ENCODE assay signal across 8 cellular contexts in genomic region chr6:118800394-118801071, GRCh38.
A peak's percentile ranks its signal among the peaks of the same experiment; 100 is the strongest.
DNase-seq lines count a peak whose midpoint lies in the region; ATAC-seq and TF ChIP-seq lines count a peak whose summit lies in the region.

No MANE protein-coding gene starts in this region.

- TF ChIP-seq CTCF in C4-2B (conservative IDR thresholded peaks at IDR 0.05) (peak; percentile 85), left lung (IDR thresholded peaks at IDR 0.05) (peak; percentile 88 to 90)

- H3K36me3 ChIP-seq in left lung: no peaks in the 10 kb centered on the region

- peaks cover 15% of the 10 kb centered on the region for H3K9me3 Mint-ChIP-seq in activated CD4-positive, alpha-beta T cell treated with anti-CD3 and anti-CD28 coated beads, Interleukin-2, amount 10 ng/mL, durations not matched to agents 7 days and 5 days

- no peaks in the 10 kb centered on the region for H3K27me3 ChIP-seq in left lung

- H3K4me1 ChIP-seq in left lung: peaks cover 0 to 10% of the 10 kb centered on the region in 2 donors

- DNase-seq in NCI-H526 (lab: John Stamatoyannopoulos, UW): peak; percentile 83 to 95
- DNase-seq in activated CD4-positive, alpha-beta T cell treated with anti-CD3 and anti-CD28 coated beads, Interleukin-2, amount 10 ng/mL, durations not matched to agents 7 days and 5 days: peak; percentile 92
- peak; percentile 94 for DNase-seq in dedifferentiated amniotic fluid mesenchymal stem cell (ENCODE audit: extremely low spot score)
- DNase-seq in left lung: peak in 1 of 2 donors; percentile 72
- peak; percentile 64 to 75 for DNase-seq in stimulated activated CD4-positive, alpha-beta T cell treated with anti-CD3 and anti-CD28 coated beads, Interleukin-4, amount 100 ng/mL, for 48 hours (ENCODE audit: low read depth in 2 of 2)

- H3K9me3 ChIP-seq in left lung: no peaks in the 10 kb centered on the region

- peak overlapping the region; percentile 80 for H3K27ac Mint-ChIP-seq in activated CD4-positive, alpha-beta T cell treated with anti-CD3 and anti-CD28 coated beads, Interleukin-2, amount 10 ng/mL, durations not matched to agents 7 days and 5 days

- intact Hi-C loops in left lung (cut with DNase I): no loop called here

- H3K36me3 Mint-ChIP-seq in activated CD4-positive, alpha-beta T cell treated with anti-CD3 and anti-CD28 coated beads, Interleukin-2, amount 10 ng/mL, durations not matched to agents 7 days and 5 days (ENCODE audit: low read depth): peaks cover 28% of the 10 kb centered on the region

- H3K4me3 Mint-ChIP-seq in activated CD4-positive, alpha-beta T cell treated with anti-CD3 and anti-CD28 coated beads, Interleukin-2, amount 10 ng/mL, durations not matched to agents 7 days and 5 days: peak overlapping the region; percentile 2

- no peaks in the 10 kb centered on the region for H3K27me3 Mint-ChIP-seq in activated CD4-positive, alpha-beta T cell treated with anti-CD3 and anti-CD28 coated beads, Interleukin-2, amount 10 ng/mL, durations not matched to agents 7 days and 5 days

- peaks cover 42% of the 10 kb centered on the region for H3K4me1 Mint-ChIP-seq in activated CD4-positive, alpha-beta T cell treated with anti-CD3 and anti-CD28 coated beads, Interleukin-2, amount 10 ng/mL, durations not matched to agents 7 days and 5 days

- no peak overlapping the region for H3K4me3 ChIP-seq in left lung

- ATAC-seq in GM19351 (IDR thresholded peaks at IDR 0.05; ENCODE audit: unreplicated experiment) (peak; percentile 97), HG03520 (IDR thresholded peaks at IDR 0.05; ENCODE audit: unreplicated experiment) (peak; percentile 93), left lung (peak; percentile 98)

- H3K27ac ChIP-seq in C4-2B (no peak overlapping the region), left lung (no peak overlapping the region)

- POLR2A ChIA-PET in activated CD4-positive, alpha-beta T cell treated with anti-CD3 and anti-CD28 coated beads, Interleukin-2, amount 10 ng/mL, durations not matched to agents 7 days and 5 days (lab: Charles Lee): interaction anchor here (0.7 to 0.9 kb wide), 2 partner anchors 9 to 91 kb away, joined by 3 read pairs; no protein-coding TSS in a partner anchor

- CTCF ChIA-PET in activated CD4-positive, alpha-beta T cell treated with anti-CD3 and anti-CD28 coated beads, Interleukin-2, amount 10 ng/mL, durations not matched to agents 7 days and 5 days (lab: Charles Lee): interaction anchor here (0.6 to 2.1 kb wide), 16 partner anchors 8 to 1046 kb away, joined by 3 to 19 read pairs (median 3); no protein-coding TSS in a partner anchor
